ENCODE assay signal across 12 cellular contexts in the genomic region with DNA sequence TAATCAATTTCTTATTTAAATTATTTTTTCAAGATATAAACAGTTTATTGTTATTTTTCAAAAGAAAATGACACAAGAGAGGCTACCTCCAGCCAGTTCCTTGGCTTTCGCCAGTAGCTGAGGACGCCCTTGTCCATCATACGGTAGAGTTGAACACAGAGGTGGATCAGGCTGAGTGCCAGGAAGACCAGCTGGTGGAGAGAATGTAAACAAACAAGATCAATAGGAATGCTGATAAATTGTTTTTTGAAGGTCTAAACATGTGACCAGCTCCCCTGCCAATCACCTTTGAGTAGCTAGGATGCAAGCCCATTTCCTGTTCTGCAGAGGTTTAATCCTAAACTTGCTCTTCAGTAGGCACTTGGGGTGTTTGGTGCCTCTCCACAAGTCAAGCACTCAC.
"Had no signal": no experiment of that assay in that cellular context is flagged by ENCODE, and none has a peak within 500 bp of the region (broad histone marks: within the 10 kb centered on the region; RNA-seq: fewer than 3 reads in every experiment).

No MANE protein-coding gene starts in this region.

- DNase-seq: activated B cell treated with CpG ODN at 0.5 μM for 24 hours; activated CD4-positive, alpha-beta memory T cell treated with anti-CD3 and anti-CD28 coated beads, Interleukin-2, amount 10 ng/mL, durations not matched to agents 7 days and 5 days; activated CD4-positive, alpha-beta T cell treated with anti-CD3 and anti-CD28 coated beads for 48 hours; activated naive CD4-positive, alpha-beta T cell treated with anti-CD3 and anti-CD28 coated beads for 36 hours; activated T-cell treated with anti-CD3 and anti-CD28 coated beads, Interleukin-2, amount 50 U/mL, for 24 hours; caudate nucleus; effector memory CD8-positive, alpha-beta T cell; esophagus squamous epithelium; occipital lobe; stimulated activated naive CD8-positive, alpha-beta T cell treated with anti-CD3 and anti-CD28 coated beads, Interleukin-15, Interleukin-2, amounts not matched to agents 100 U/mL and 50 U/mL, for 24 hours; transverse colon had no signal

- H3K27me3 ChIP-seq: right atrium auricular region, transverse colon had no signal

- H3K36me3 ChIP-seq: esophagus squamous epithelium, right atrium auricular region, transverse colon had no signal

- ATAC-seq: effector memory CD8-positive, alpha-beta T cell; stimulated activated naive CD8-positive, alpha-beta T cell treated with anti-CD3 and anti-CD28 coated beads, Interleukin-15, Interleukin-2, amounts not matched to agents 100 U/mL and 50 U/mL, for 24 hours had no signal

- H3K9me3 ChIP-seq: esophagus squamous epithelium, right atrium auricular region, transverse colon had no signal

- H3K27ac ChIP-seq: esophagus squamous epithelium, right atrium auricular region, transverse colon had no signal

- H3K4me3 ChIP-seq: esophagus squamous epithelium, right atrium auricular region, transverse colon had no signal
